In the genomic region with DNA sequence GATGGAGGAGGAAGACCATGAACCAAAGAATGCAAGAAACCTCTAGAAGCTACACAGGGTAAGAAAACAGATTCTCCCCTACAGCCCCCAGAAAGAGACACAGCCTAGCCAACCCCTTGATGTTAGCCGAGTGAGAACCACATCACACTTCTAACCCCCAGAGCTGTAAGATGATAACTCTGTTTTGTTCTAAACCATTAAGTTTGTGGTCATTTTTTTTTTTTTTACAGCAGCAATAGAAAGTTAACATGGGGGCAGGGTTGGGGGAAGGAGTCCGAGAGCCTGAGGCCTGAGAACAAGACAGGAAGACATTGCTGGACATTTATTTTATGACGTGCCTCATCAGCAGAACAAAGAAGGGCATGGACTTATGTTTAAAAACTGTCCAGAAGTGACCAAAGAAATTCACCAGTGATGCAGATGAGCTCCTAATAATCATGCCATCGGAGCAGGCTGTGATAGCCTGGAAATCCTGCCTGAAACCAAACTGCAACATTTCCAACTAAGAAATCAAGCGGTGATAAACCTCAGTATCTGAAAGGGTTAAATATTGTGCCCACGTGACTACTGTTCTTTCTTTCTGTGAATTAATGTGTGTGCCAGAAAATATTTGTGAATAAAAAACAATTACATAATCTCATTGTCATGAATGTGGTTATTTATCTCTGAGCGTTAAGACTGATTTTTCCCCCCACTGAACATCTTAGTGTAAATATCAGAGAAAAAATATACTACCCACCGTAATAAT, we compare ENCODE assay signal across 24 cellular contexts. TPM values are rescaled to one million over a fixed set of nuclear protein-coding genes. Genes with fewer than 3 reads are reported as not detected.
DNase-seq lines count a peak whose midpoint lies in the region; ATAC-seq, FAIRE-seq and TF ChIP-seq lines count a peak whose summit lies in the region.
"Had no signal": no experiment of that assay in that cellular context is flagged by ENCODE, and none has a peak within 500 bp of the region (broad histone marks: within the 10 kb centered on the region; RNA-seq: fewer than 3 reads in every experiment).

No MANE protein-coding gene starts in this region.

- ATAC-seq in Right ventricle myocardium superior (ENCODE audit: poor library complexity) (peak; percentile 19), GM19455 (IDR thresholded peaks at IDR 0.05; ENCODE audit: unreplicated experiment) (no peak)
- ATAC-seq: activated CD8-positive, alpha-beta T cell treated with anti-CD3 and anti-CD28 coated beads for 36 hours; right lobe of liver had no signal

- H3K9me3 Mint-ChIP-seq in osteocyte (ENCODE audit: unreplicated experiment): peaks cover 28% of the 10 kb centered on the region

- H3K9me3 ChIP-seq in uterus: peaks cover 0 to 3% of the 10 kb centered on the region in 2 donors
- H3K9me3 ChIP-seq: right lobe of liver had no signal

- DNase-seq in Right ventricle myocardium superior (no peak), cardiac septum (ENCODE audit: low spot score) (no peak), fibroblast of peridontal ligament (ENCODE audit: extremely low read depth) (peak; percentile 48), osteocyte (ENCODE audit: extremely low spot score, unreplicated experiment) (no peak), uterus (no peak), GM12891 (ENCODE audit: insufficient read length, low spot score) (no peak), germinal center (ENCODE audit: low spot score) (no peak)
- DNase-seq: activated CD8-positive, alpha-beta T cell treated with anti-CD3 and anti-CD28 coated beads for 36 hours; activated naive CD4-positive, alpha-beta T cell treated with anti-CD3 and anti-CD28 coated beads, Interleukin-2, amount 50 U/mL, for 16 hours; activated T-cell treated with anti-CD3 and anti-CD28 coated beads, Interleukin-2, amount 50 U/mL, for 24 hours; DMS153; kidney; NCI-H1436; NCI-H2171 treated with DMSO at 0.1 percent for 48 hours; NCI-H69; right lobe of liver; SIG-M5; stimulated activated CD4-positive, alpha-beta T cell treated with anti-CD3 and anti-CD28 coated beads, Interleukin-2, amount 100 ng/mL, for 24 hours had no signal

- H3K4me1 ChIP-seq in uterus: no peaks in the 10 kb centered on the region
- H3K4me1 ChIP-seq: right lobe of liver had no signal

- no peaks in the 10 kb centered on the region for H3K27me3 ChIP-seq in uterus
- H3K27me3 ChIP-seq: hepatocyte, right lobe of liver had no signal

- peak overlapping the region in 1 of 2 donors; percentile 18 for H3K4me3 ChIP-seq in uterus
- H3K4me3 ChIP-seq: hepatocyte, right lobe of liver had no signal

- H3K4me3 Mint-ChIP-seq in osteocyte (ENCODE audit: unreplicated experiment): no peak overlapping the region
- H3K4me3 Mint-ChIP-seq: activated CD8-positive, alpha-beta T cell treated with anti-CD3 and anti-CD28 coated beads for 36 hours; activated T-cell treated with anti-CD3 and anti-CD28 coated beads, Interleukin-2, amount 50 U/mL, for 24 hours; stimulated activated naive CD8-positive, alpha-beta T cell treated with anti-CD3 and anti-CD28 coated beads, Interleukin-15, Interleukin-2, amounts not matched to agents 100 ng/mL and 50 ng/mL, for 24 hours; T-helper 1 cell treated with Interleukin-12 subunit alpha and Interleukin-12 subunit beta and Interleukin-4 antibody, amounts not matched to agents 30 μg/mL and 1 μg/mL, for 36 hours had no signal

- TF ChIP-seq CTCF in osteocyte (IDR thresholded peaks at IDR 0.05) (no peak), uterus (IDR thresholded peaks at IDR 0.05) (no peak)

- H3K27ac Mint-ChIP-seq in osteocyte (ENCODE audit: unreplicated experiment): peak overlapping the region; percentile 40
- H3K27ac Mint-ChIP-seq: activated CD8-positive, alpha-beta T cell treated with anti-CD3 and anti-CD28 coated beads for 36 hours; activated T-cell treated with anti-CD3 and anti-CD28 coated beads, Interleukin-2, amount 50 U/mL, for 24 hours; stimulated activated naive CD8-positive, alpha-beta T cell treated with anti-CD3 and anti-CD28 coated beads, Interleukin-15, Interleukin-2, amounts not matched to agents 100 ng/mL and 50 ng/mL, for 24 hours; T-helper 1 cell treated with Interleukin-12 subunit alpha and Interleukin-12 subunit beta and Interleukin-4 antibody, amounts not matched to agents 30 μg/mL and 1 μg/mL, for 36 hours had no signal

- TF ChIP-seq POLR2A in uterus (IDR thresholded peaks at IDR 0.05) (no peak), GM12891 (IDR thresholded peaks at IDR 0.05; ENCODE audit: low read depth, low read length) (no peak)

- H3K27me3 Mint-ChIP-seq in osteocyte (ENCODE audit: unreplicated experiment): no peaks in the 10 kb centered on the region
- H3K27me3 Mint-ChIP-seq: activated CD8-positive, alpha-beta T cell treated with anti-CD3 and anti-CD28 coated beads for 36 hours; activated T-cell treated with anti-CD3 and anti-CD28 coated beads, Interleukin-2, amount 50 U/mL, for 24 hours; stimulated activated naive CD8-positive, alpha-beta T cell treated with anti-CD3 and anti-CD28 coated beads, Interleukin-15, Interleukin-2, amounts not matched to agents 100 ng/mL and 50 ng/mL, for 24 hours had no signal

- H3K36me3 ChIP-seq in uterus: no peaks in the 10 kb centered on the region

- H3K4me1 Mint-ChIP-seq in osteocyte (ENCODE audit: unreplicated experiment): peaks cover 36% of the 10 kb centered on the region

- intact Hi-C loops in Right ventricle myocardium superior (cut with DNase I): no loop called here
- intact Hi-C loops in cardiac septum (cut with DNase I): loop anchor here (10.0 kb wide), 1 partner anchor 265 kb away; no protein-coding TSS in a partner anchor
- intact Hi-C loops in uterus (cut with DNase I; ENCODE audit: low total_unique reads): no loop called here

- FAIRE-seq in GM12891 (lab: Jason Lieb, UNC): no peak
- FAIRE-seq: HTR-8/SVneo, kidney had no signal

- H3K36me3 Mint-ChIP-seq in osteocyte (ENCODE audit: unreplicated experiment): peaks cover 10% of the 10 kb centered on the region

- peak overlapping the region; percentile 62 to 73 for H3K27ac ChIP-seq in uterus
- H3K27ac ChIP-seq: hepatocyte, VCaP had no signal

TF ChIP-seq in GM12891, 5 proteins besides CTCF, POLR2A, EP300 and RAD21:
- no peak for TF ChIP-seq POU2F2 (IDR thresholded peaks at IDR 0.05; ENCODE audit: low read depth, low read length)
- TF ChIP-seq POLR2AphosphoS5 (IDR thresholded peaks at IDR 0.05; ENCODE audit: low read depth, low read length): no peak
- no peak for TF ChIP-seq PAX5 (IDR thresholded peaks at IDR 0.05; ENCODE audit: insufficient read depth, low read length, severe bottlenecking)
- TF ChIP-seq SPI1 (IDR thresholded peaks at IDR 0.05; ENCODE audit: low read depth, low read length): no peak
- TF ChIP-seq TAF1 (IDR thresholded peaks at IDR 0.05; ENCODE audit: low read depth, low read length): no peak

RNA-seq across cellular contexts. Expression of a gene that starts 1.1 kb away (rescaled TPM):
- total RNA-seq in Right ventricle myocardium superior: 31.7 TPM
- 6.0 TPM for total RNA-seq in cardiac septum
- 1.1 and 1.8 TPM in 2 replicates for total RNA-seq in osteocyte
- 10 to 100 TPM in 3 of 4 donors, 1 to 10 TPM in 1; 8.2 to 32.1 (median 18.4) TPM for total RNA-seq in uterus
- 0.49 TPM for polyA plus RNA-seq in GM12891 (2012; ENCODE audit: low read depth, missing spikeins)
- total RNA-seq: activated CD8-positive, alpha-beta T cell treated with anti-CD3 and anti-CD28 coated beads for 36 hours had no signal
